10 cellular contexts compared by ENCODE assay signal in the genomic region with DNA sequence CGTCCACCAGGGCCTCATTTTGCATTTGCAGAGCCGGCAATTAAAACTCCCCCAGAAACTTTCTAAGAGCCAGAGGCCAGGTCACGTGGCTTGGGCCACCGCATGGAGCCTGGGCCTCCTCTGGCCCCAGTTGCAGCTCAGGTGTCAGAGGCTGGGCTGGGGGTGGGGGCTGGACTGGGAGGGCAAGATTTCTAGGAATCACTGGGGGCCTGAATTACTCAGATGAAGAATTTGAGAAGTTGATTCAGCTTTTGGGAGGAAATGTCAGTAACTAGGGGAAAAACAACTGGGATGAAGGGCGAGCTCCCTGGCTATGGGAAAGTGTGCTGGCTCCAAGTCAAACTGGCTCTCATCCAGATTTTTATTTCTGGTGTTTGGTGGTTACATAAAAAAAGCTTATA.
DNase-seq lines count a peak whose midpoint lies in the region; ATAC-seq and TF ChIP-seq lines count a peak whose summit lies in the region.
"Had no signal": no experiment of that assay in that cellular context is flagged by ENCODE, and none has a peak within 500 bp of the region (broad histone marks: within the 10 kb centered on the region; RNA-seq: fewer than 3 reads in every experiment).

No MANE protein-coding gene starts in this region.

- H3K27me3 ChIP-seq in right lobe of liver, result no peaks in the 10 kb centered on the region
- no peaks in the 10 kb centered on the region for H3K27me3 ChIP-seq in testis

- TF ChIP-seq CTCF in LNCaP clone FGC (IDR thresholded peaks at IDR 0.05; ENCODE audit: control insufficient read depth, extremely low read depth, insufficient read depth) (no peak), choroid plexus epithelial cell (conservative IDR thresholded peaks at IDR 0.05; ENCODE audit: low read depth, low read length) (no peak), right lobe of liver (IDR thresholded peaks at IDR 0.05) (no peak), testis (IDR thresholded peaks at IDR 0.05) (no peak)

- no peak overlapping the region for H3K4me3 ChIP-seq in LNCaP clone FGC (ENCODE audit: low read depth, low read length)
- H3K4me3 ChIP-seq in choroid plexus epithelial cell (ENCODE audit: low read depth, low read length), result no peak overlapping the region
- no peak overlapping the region for H3K4me3 ChIP-seq in right lobe of liver
- no peak overlapping the region for H3K4me3 ChIP-seq in testis

- ATAC-seq in right lobe of liver (peak in 3 of 4 donors; percentile 11 to 46 (median 11)), GM18873 (IDR thresholded peaks at IDR 0.05; ENCODE audit: low FRiP score, unreplicated experiment) (no peak)
- ATAC-seq: T-cell had no signal

- H3K4me1 ChIP-seq in right lobe of liver (no peaks in the 10 kb centered on the region), testis (peaks cover 19% of the 10 kb centered on the region)

- H3K36me3 ChIP-seq in right lobe of liver (no peaks in the 10 kb centered on the region), testis (ENCODE audit: low read depth, missing control alignments) (no peaks in the 10 kb centered on the region)

- H3K27ac ChIP-seq in right lobe of liver, result no peak overlapping the region
- H3K27ac ChIP-seq in testis, result peak overlapping the region; percentile 66 to 80

- peak; percentile 3 for DNase-seq in LNCaP clone FGC (ENCODE audit: low read depth)
- DNase-seq in choroid plexus epithelial cell (ENCODE audit: low read depth), result peak; percentile 79
- DNase-seq in right lobe of liver, result no peak
- DNase-seq in testis, result peak; percentile 51
- no peak for DNase-seq in stimulated activated CD4-positive, alpha-beta T cell treated with anti-CD3 and anti-CD28 coated beads, Interleukin-2, amount 100 ng/mL, for 24 hours
- DNase-seq in ecto neural progenitor cell (ENCODE audit: low spot score), result no peak
- DNase-seq in islet precursor cell, result no peak
- DNase-seq: NCI-H2029, T-cell had no signal

- intact Hi-C loops in right lobe of liver (cut with DNase I), result no loop called here
- intact Hi-C loops in testis (cut with DNase I; ENCODE audit: low total_unique reads), result no loop called here

- 43% methylated on average over 3 of the region's 5 CpGs for WGBS in right lobe of liver (ENCODE audit: insufficient coverage, low coverage, low lambda C conversion rate, missing lambda C conversion rate)
- 39 to 47% methylated on average over 5 of the region's 5 CpGs for WGBS in testis, 2 donors

- TF ChIP-seq POLR2A in right lobe of liver (IDR thresholded peaks at IDR 0.05) (no peak), testis (IDR thresholded peaks at IDR 0.05) (no peak)

- H3K9me3 ChIP-seq in right lobe of liver (no peaks in the 10 kb centered on the region), testis (no peaks in the 10 kb centered on the region)

Comparison
In these comparisons a context has a peak if more than half of its experiments do, and no peak if none do; other contexts are left out.
1. DNase-seq: peak in LNCaP clone FGC (single experiment), choroid plexus epithelial cell (single experiment) and testis (single experiment); none in right lobe of liver (0 of 3), stimulated activated CD4-positive, alpha-beta T cell treated with anti-CD3 and anti-CD28 coated beads, Interleukin-2, amount 100 ng/mL, for 24 hours (0 of 2), ecto neural progenitor cell (single experiment) and islet precursor cell (single experiment).
2. H3K27ac ChIP-seq: peak in testis (2 of 2); none in right lobe of liver (0 of 3).